Comparison of ENCODE assay signal across 12 cellular contexts in the genomic region with DNA sequence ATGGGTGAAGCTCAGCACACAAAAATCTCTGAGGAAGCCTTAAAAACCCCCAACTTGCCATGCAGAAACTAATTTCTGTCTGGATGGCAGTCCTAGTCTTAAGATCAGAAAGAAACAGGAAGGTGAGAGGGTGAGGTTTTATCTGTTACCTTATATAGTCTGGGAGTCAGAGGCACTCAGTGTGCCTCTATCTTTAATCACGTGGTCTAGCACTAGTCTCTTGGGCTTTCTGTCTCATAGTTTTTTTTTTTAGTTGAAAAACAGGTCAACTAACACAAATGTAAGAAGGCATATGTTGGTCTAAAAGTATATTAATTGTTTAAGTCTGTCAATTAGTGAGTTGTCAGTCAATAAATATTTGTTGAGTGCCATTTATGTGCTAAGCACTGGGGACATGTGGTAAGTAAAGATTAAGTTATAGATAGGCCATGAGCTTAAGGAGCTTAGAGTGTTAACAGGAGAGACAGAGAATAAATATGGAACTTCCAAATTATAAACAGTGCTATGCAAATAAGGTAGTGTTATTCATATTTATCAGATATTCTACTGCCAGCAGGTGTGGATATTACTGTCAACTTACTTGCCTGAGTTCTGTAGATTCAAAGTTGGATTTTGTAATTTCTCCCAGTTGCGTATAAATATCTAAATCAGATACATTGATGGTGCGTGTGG. TPM values are rescaled to one million over a fixed set of nuclear protein-coding genes. Genes with fewer than 3 reads are reported as not detected.
DNase-seq lines count a peak whose midpoint lies in the region; ATAC-seq and TF ChIP-seq lines count a peak whose summit lies in the region.
"Had no signal": no experiment of that assay in that cellular context is flagged by ENCODE, and none has a peak within 500 bp of the region (broad histone marks: within the 10 kb centered on the region; RNA-seq: fewer than 3 reads in every experiment).

No MANE protein-coding gene starts in this region.

- ATAC-seq in GM19455 (IDR thresholded peaks at IDR 0.05; ENCODE audit: unreplicated experiment) (peak; percentile 60), HG03139 (IDR thresholded peaks at IDR 0.05; ENCODE audit: unreplicated experiment) (peak; percentile 81)
- peak; percentile 72 for ATAC-seq in activated CD8-positive, alpha-beta T cell treated with anti-CD3 and anti-CD28 coated beads, Interleukin-2, amount 10 ng/mL, durations not matched to agents 7 days and 5 days

- H3K4me3 Mint-ChIP-seq in activated CD8-positive, alpha-beta T cell treated with anti-CD3 and anti-CD28 coated beads, Interleukin-2, amount 10 ng/mL, durations not matched to agents 7 days and 5 days, result peak overlapping the region; percentile 18
- H3K4me3 Mint-ChIP-seq in glutamatergic neuron (ENCODE audit: unreplicated experiment), result no peak overlapping the region
- H3K4me3 Mint-ChIP-seq: neural crest cell had no signal

- peaks cover 28% of the 10 kb centered on the region for H3F3A ChIP-seq in DOHH2 (ENCODE audit: control insufficient read depth, insufficient read depth)

- no peak for DNase-seq in activated CD8-positive, alpha-beta T cell treated with anti-CD3 and anti-CD28 coated beads, Interleukin-2, amount 10 ng/mL, durations not matched to agents 7 days and 5 days
- DNase-seq in DMS79 (lab: John Stamatoyannopoulos, UW) (no peak), iPS-NIHi11 (ENCODE audit: low spot score) (no peak), glutamatergic neuron (no peak), SK-N-DZ (ENCODE audit: low spot score) (no peak)
- DNase-seq: esophagus squamous epithelium, NCI-H1436 treated with DMSO at 0.1 percent for 48 hours, stomach had no signal

- H3K27ac ChIP-seq in DOHH2 (ENCODE audit: low read depth, low read length), result peak overlapping the region; percentile 100

- TF ChIP-seq CTCF in DOHH2 (IDR thresholded peaks at IDR 0.05; ENCODE audit: low read depth, low read length, poor library complexity, severe bottlenecking) (no peak), glutamatergic neuron (IDR thresholded peaks at IDR 0.05; ENCODE audit: partially characterized antibody, unreplicated experiment) (no peak)

- peaks cover 22% of the 10 kb centered on the region for H3K4me1 Mint-ChIP-seq in activated CD8-positive, alpha-beta T cell treated with anti-CD3 and anti-CD28 coated beads, Interleukin-2, amount 10 ng/mL, durations not matched to agents 7 days and 5 days (ENCODE audit: low read depth)
- H3K4me1 Mint-ChIP-seq in glutamatergic neuron (ENCODE audit: low read depth, unreplicated experiment), result no peaks in the 10 kb centered on the region
- H3K4me1 Mint-ChIP-seq: neural crest cell had no signal

- H3K36me3 ChIP-seq in DOHH2 (ENCODE audit: control insufficient read depth, low read length), result peaks cover 79% of the 10 kb centered on the region
- H3K36me3 ChIP-seq: esophagus squamous epithelium, stomach had no signal

- H3K79me2 ChIP-seq in DOHH2 (ENCODE audit: control insufficient read depth, low read length), result peaks cover 35% of the 10 kb centered on the region

- peaks cover 7% of the 10 kb centered on the region for H3K36me3 Mint-ChIP-seq in activated CD8-positive, alpha-beta T cell treated with anti-CD3 and anti-CD28 coated beads, Interleukin-2, amount 10 ng/mL, durations not matched to agents 7 days and 5 days (ENCODE audit: low read depth)
- no peaks in the 10 kb centered on the region for H3K36me3 Mint-ChIP-seq in glutamatergic neuron (ENCODE audit: unreplicated experiment)

- no peaks in the 10 kb centered on the region for H3K27me3 Mint-ChIP-seq in activated CD8-positive, alpha-beta T cell treated with anti-CD3 and anti-CD28 coated beads, Interleukin-2, amount 10 ng/mL, durations not matched to agents 7 days and 5 days (ENCODE audit: low read depth)
- no peaks in the 10 kb centered on the region for H3K27me3 Mint-ChIP-seq in glutamatergic neuron (ENCODE audit: unreplicated experiment)

- peak overlapping the region; percentile 93 for H3K4me2 ChIP-seq in DOHH2 (ENCODE audit: low read length)

- CTCF ChIA-PET in activated CD8-positive, alpha-beta T cell treated with anti-CD3 and anti-CD28 coated beads, Interleukin-2, amount 10 ng/mL, durations not matched to agents 7 days and 5 days (lab: Charles Lee), result interaction anchor here (1.0 kb wide), 2 partner anchors 12 to 41 kb away, joined by 3 to 6 read pairs; no protein-coding TSS in a partner anchor

- H3K27ac Mint-ChIP-seq in activated CD8-positive, alpha-beta T cell treated with anti-CD3 and anti-CD28 coated beads, Interleukin-2, amount 10 ng/mL, durations not matched to agents 7 days and 5 days, result peak overlapping the region; percentile 74
- no peak overlapping the region for H3K27ac Mint-ChIP-seq in glutamatergic neuron (ENCODE audit: unreplicated experiment)

- POLR2A ChIA-PET in activated CD8-positive, alpha-beta T cell treated with anti-CD3 and anti-CD28 coated beads, Interleukin-2, amount 10 ng/mL, durations not matched to agents 7 days and 5 days (lab: Charles Lee), result no interaction called here

- H3K9me3 ChIP-seq in DOHH2 (ENCODE audit: control insufficient read depth, insufficient read depth, low read length), result no peaks in the 10 kb centered on the region
- H3K9me3 ChIP-seq: esophagus squamous epithelium, stomach had no signal

- H3K4me3 ChIP-seq in DOHH2 (ENCODE audit: low read length), result peak overlapping the region; percentile 70
- H3K4me3 ChIP-seq: esophagus squamous epithelium, stomach had no signal

- no peaks in the 10 kb centered on the region for H4K20me1 ChIP-seq in DOHH2 (ENCODE audit: control insufficient read depth, insufficient read depth, low read depth, low read length)

- H3K4me1 ChIP-seq in DOHH2 (ENCODE audit: control insufficient read depth, low read length), result peaks cover 78% of the 10 kb centered on the region
- H3K4me1 ChIP-seq: esophagus squamous epithelium, stomach had no signal

- H3K9me3 Mint-ChIP-seq in activated CD8-positive, alpha-beta T cell treated with anti-CD3 and anti-CD28 coated beads, Interleukin-2, amount 10 ng/mL, durations not matched to agents 7 days and 5 days (ENCODE audit: insufficient read depth), result peaks cover 13% of the 10 kb centered on the region
- no peaks in the 10 kb centered on the region for H3K9me3 Mint-ChIP-seq in glutamatergic neuron (ENCODE audit: unreplicated experiment)

- H3K9me2 ChIP-seq in DOHH2 (replicated peaks; ENCODE audit: control insufficient read depth, low read length), result no peaks in the 10 kb centered on the region

- H3K27me3 ChIP-seq in DOHH2 (ENCODE audit: control insufficient read depth, low read length), result no peaks in the 10 kb centered on the region
- H3K27me3 ChIP-seq: esophagus squamous epithelium, stomach had no signal

RNA-seq across cellular contexts. Expression of gene CYBB, which starts 6.9 kb away (rescaled TPM):
- total RNA-seq in activated CD8-positive, alpha-beta T cell treated with anti-CD3 and anti-CD28 coated beads, Interleukin-2, amount 10 ng/mL, durations not matched to agents 7 days and 5 days, result not detected
- total RNA-seq in glutamatergic neuron (ENCODE audit: unreplicated experiment), result 0.61 TPM
- polyA plus RNA-seq in SK-N-DZ (2014; cell fraction: cytosol; rRNA removed), result not detected in 2 replicates
- not detected in 2 replicates for polyA plus RNA-seq in SK-N-DZ (2014; cell fraction: nucleus; rRNA removed)
- total RNA-seq: neural crest cell had no signal
